In the genomic region with DNA sequence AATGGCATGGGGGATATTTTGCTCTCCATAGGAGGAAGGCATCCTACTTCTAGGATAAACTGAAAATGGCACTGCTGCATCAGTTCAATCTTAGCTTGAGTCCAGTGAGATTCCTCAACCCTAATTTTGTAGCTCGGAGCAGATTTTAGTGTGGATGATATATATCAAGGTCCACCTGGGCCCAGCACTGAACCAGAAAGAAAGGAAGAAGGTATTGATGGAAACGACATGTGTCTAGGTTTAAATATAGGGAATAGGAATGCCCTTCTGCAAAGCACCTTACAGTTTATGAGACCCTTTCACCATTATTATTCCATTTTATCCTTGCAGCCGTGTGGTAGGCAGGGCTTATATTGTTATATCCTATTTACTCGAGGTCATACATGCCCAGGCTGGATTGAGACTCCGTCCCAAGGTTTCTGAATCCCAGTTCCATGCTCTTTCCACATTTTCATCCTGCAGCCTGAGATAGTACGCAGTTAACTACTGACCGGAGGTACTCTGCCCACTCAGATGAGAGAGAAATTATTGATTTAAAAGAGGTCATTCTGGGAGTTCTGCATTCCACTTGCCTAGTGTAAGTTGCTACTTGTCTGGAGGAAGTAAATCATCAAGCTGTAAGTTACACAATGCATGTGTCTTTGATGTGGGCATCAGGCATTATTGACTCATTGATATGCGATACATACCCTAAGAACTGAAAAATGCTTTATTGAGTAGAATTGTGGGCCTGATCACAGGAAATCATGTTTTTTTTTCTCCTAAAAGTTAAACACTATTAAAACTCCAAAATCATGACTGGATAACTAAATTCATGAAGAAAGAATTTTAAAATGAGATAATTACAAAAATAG, we compare ENCODE assay signal across 1 cellular context.
A peak's percentile ranks its signal among the peaks of the same experiment; 100 is the strongest.
TF ChIP-seq lines count a peak whose summit lies in the region.

No MANE protein-coding gene starts in this region.

TF ChIP-seq in HepG2, 621 proteins besides CTCF, POLR2A, EP300 and RAD21 (continued from another document and continues in another):
- TF ChIP-seq CEBPB (IDR thresholded peaks at IDR 0.05; ENCODE audit: borderline replicate concordance, low read depth, low read length) (peak; percentile 99), RXRB (CRISPR knock-in tag; IDR thresholded peaks at IDR 0.05; ENCODE audit: borderline replicate concordance) (peak; percentile 99), SRSF1 (optimal IDR thresholded peaks at IDR 0.05; ENCODE audit: low read depth, low read length) (no peak), ZKSCAN1 (IDR thresholded peaks at IDR 0.05; ENCODE audit: low read length) (no peak), MEIS1 (CRISPR knock-in tag; IDR thresholded peaks at IDR 0.05; ENCODE audit: borderline replicate concordance) (peak; percentile 98), PRPF4 (IDR thresholded peaks at IDR 0.05; ENCODE audit: low read depth, low read length, poor library complexity, severe bottlenecking) (no peak), ETV5 (CRISPR knock-in tag; IDR thresholded peaks at IDR 0.05; ENCODE audit: borderline replicate concordance) (peak; percentile 100), ZSCAN9 (CRISPR knock-in tag; IDR thresholded peaks at IDR 0.05; ENCODE audit: borderline replicate concordance) (peak; percentile 98), TOE1 (CRISPR knock-in tag; IDR thresholded peaks at IDR 0.05) (peak; percentile 67; the same call in 1 of the 2 replicates), PTBP1 (IDR thresholded peaks at IDR 0.05; ENCODE audit: low read depth, low read length, poor library complexity, severe bottlenecking) (no peak), KDM6A (CRISPR knock-in tag; IDR thresholded peaks at IDR 0.05; ENCODE audit: low read depth) (peak; percentile 96), ATRX (CRISPR knock-in tag; IDR thresholded peaks at IDR 0.05; ENCODE audit: borderline replicate concordance) (no peak), FOXO1 (CRISPR knock-in tag; IDR thresholded peaks at IDR 0.05) (peak; percentile 98), HNF4A (CRISPR knock-in tag; IDR thresholded peaks at IDR 0.05) (peak; percentile 88), ARNT (IDR thresholded peaks at IDR 0.05) (no peak), MZF1 (CRISPR knock-in tag; IDR thresholded peaks at IDR 0.05; ENCODE audit: borderline replicate concordance) (no peak), NR2F6 (IDR thresholded peaks at IDR 0.05) (peak; percentile 96), NR2F6 (CRISPR knock-in tag; IDR thresholded peaks at IDR 0.05) (peak; percentile 97)
- TF ChIP-seq, protein P1, sequence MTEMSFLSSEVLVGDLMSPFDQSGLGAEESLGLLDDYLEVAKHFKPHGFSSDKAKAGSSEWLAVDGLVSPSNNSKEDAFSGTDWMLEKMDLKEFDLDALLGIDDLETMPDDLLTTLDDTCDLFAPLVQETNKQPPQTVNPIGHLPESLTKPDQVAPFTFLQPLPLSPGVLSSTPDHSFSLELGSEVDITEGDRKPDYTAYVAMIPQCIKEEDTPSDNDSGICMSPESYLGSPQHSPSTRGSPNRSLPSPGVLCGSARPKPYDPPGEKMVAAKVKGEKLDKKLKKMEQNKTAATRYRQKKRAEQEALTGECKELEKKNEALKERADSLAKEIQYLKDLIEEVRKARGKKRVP (CRISPR knock-in tag; IDR thresholded peaks at IDR 0.05), result peak in 1 of 2 experiments; percentile 86; a peak in 2 of 4 replicates
- TF ChIP-seq, protein P2, sequence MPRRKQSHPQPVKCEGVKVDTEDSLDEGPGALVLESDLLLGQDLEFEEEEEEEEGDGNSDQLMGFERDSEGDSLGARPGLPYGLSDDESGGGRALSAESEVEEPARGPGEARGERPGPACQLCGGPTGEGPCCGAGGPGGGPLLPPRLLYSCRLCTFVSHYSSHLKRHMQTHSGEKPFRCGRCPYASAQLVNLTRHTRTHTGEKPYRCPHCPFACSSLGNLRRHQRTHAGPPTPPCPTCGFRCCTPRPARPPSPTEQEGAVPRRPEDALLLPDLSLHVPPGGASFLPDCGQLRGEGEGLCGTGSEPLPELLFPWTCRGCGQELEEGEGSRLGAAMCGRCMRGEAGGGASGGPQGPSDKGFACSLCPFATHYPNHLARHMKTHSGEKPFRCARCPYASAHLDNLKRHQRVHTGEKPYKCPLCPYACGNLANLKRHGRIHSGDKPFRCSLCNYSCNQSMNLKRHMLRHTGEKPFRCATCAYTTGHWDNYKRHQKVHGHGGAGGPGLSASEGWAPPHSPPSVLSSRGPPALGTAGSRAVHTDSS (CRISPR knock-in tag; conservative IDR thresholded peaks at IDR 0.05), result no peak; the same call in 1 of the 2 replicates
- TF ChIP-seq, protein P3, sequence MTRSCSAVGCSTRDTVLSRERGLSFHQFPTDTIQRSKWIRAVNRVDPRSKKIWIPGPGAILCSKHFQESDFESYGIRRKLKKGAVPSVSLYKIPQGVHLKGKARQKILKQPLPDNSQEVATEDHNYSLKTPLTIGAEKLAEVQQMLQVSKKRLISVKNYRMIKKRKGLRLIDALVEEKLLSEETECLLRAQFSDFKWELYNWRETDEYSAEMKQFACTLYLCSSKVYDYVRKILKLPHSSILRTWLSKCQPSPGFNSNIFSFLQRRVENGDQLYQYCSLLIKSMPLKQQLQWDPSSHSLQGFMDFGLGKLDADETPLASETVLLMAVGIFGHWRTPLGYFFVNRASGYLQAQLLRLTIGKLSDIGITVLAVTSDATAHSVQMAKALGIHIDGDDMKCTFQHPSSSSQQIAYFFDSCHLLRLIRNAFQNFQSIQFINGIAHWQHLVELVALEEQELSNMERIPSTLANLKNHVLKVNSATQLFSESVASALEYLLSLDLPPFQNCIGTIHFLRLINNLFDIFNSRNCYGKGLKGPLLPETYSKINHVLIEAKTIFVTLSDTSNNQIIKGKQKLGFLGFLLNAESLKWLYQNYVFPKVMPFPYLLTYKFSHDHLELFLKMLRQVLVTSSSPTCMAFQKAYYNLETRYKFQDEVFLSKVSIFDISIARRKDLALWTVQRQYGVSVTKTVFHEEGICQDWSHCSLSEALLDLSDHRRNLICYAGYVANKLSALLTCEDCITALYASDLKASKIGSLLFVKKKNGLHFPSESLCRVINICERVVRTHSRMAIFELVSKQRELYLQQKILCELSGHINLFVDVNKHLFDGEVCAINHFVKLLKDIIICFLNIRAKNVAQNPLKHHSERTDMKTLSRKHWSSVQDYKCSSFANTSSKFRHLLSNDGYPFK (CRISPR knock-in tag; IDR thresholded peaks at IDR 0.05; ENCODE audit: borderline replicate concordance), result no peak
- TF ChIP-seq, protein P4, sequence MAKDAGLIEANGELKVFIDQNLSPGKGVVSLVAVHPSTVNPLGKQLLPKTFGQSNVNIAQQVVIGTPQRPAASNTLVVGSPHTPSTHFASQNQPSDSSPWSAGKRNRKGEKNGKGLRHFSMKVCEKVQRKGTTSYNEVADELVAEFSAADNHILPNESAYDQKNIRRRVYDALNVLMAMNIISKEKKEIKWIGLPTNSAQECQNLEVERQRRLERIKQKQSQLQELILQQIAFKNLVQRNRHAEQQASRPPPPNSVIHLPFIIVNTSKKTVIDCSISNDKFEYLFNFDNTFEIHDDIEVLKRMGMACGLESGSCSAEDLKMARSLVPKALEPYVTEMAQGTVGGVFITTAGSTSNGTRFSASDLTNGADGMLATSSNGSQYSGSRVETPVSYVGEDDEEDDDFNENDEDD (CRISPR knock-in tag; IDR thresholded peaks at IDR 0.05; ENCODE audit: borderline replicate concordance), result no peak; the same call in 1 of the 2 replicates
- TF ChIP-seq, protein P5, sequence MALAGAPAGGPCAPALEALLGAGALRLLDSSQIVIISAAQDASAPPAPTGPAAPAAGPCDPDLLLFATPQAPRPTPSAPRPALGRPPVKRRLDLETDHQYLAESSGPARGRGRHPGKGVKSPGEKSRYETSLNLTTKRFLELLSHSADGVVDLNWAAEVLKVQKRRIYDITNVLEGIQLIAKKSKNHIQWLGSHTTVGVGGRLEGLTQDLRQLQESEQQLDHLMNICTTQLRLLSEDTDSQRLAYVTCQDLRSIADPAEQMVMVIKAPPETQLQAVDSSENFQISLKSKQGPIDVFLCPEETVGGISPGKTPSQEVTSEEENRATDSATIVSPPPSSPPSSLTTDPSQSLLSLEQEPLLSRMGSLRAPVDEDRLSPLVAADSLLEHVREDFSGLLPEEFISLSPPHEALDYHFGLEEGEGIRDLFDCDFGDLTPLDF (CRISPR knock-in tag; IDR thresholded peaks at IDR 0.05), result no peak
- TF ChIP-seq, protein P6, sequence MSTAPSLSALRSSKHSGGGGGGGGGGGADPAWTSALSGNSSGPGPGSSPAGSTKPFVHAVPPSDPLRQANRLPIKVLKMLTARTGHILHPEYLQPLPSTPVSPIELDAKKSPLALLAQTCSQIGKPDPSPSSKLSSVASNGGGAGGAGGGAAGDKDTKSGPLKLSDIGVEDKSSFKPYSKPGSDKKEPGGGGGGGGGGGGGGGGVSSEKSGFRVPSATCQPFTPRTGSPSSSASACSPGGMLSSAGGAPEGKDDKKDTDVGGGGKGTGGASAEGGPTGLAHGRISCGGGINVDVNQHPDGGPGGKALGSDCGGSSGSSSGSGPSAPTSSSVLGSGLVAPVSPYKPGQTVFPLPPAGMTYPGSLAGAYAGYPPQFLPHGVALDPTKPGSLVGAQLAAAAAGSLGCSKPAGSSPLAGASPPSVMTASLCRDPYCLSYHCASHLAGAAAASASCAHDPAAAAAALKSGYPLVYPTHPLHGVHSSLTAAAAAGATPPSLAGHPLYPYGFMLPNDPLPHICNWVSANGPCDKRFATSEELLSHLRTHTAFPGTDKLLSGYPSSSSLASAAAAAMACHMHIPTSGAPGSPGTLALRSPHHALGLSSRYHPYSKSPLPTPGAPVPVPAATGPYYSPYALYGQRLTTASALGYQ (CRISPR knock-in tag; IDR thresholded peaks at IDR 0.05), result peak; percentile 99
- TF ChIP-seq, protein P7, sequence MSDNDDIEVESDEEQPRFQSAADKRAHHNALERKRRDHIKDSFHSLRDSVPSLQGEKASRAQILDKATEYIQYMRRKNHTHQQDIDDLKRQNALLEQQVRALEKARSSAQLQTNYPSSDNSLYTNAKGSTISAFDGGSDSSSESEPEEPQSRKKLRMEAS (IDR thresholded peaks at IDR 0.05), result peak; percentile 81
- TF ChIP-seq, protein P8, sequence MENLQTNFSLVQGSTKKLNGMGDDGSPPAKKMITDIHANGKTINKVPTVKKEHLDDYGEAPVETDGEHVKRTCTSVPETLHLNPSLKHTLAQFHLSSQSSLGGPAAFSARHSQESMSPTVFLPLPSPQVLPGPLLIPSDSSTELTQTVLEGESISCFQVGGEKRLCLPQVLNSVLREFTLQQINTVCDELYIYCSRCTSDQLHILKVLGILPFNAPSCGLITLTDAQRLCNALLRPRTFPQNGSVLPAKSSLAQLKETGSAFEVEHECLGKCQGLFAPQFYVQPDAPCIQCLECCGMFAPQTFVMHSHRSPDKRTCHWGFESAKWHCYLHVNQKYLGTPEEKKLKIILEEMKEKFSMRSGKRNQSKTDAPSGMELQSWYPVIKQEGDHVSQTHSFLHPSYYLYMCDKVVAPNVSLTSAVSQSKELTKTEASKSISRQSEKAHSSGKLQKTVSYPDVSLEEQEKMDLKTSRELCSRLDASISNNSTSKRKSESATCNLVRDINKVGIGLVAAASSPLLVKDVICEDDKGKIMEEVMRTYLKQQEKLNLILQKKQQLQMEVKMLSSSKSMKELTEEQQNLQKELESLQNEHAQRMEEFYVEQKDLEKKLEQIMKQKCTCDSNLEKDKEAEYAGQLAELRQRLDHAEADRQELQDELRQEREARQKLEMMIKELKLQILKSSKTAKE (CRISPR knock-in tag; IDR thresholded peaks at IDR 0.05; ENCODE audit: borderline replicate concordance), result peak; percentile 96
- TF ChIP-seq, protein P9, sequence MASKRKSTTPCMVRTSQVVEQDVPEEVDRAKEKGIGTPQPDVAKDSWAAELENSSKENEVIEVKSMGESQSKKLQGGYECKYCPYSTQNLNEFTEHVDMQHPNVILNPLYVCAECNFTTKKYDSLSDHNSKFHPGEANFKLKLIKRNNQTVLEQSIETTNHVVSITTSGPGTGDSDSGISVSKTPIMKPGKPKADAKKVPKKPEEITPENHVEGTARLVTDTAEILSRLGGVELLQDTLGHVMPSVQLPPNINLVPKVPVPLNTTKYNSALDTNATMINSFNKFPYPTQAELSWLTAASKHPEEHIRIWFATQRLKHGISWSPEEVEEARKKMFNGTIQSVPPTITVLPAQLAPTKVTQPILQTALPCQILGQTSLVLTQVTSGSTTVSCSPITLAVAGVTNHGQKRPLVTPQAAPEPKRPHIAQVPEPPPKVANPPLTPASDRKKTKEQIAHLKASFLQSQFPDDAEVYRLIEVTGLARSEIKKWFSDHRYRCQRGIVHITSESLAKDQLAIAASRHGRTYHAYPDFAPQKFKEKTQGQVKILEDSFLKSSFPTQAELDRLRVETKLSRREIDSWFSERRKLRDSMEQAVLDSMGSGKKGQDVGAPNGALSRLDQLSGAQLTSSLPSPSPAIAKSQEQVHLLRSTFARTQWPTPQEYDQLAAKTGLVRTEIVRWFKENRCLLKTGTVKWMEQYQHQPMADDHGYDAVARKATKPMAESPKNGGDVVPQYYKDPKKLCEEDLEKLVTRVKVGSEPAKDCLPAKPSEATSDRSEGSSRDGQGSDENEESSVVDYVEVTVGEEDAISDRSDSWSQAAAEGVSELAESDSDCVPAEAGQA (IDR thresholded peaks at IDR 0.05; ENCODE audit: low read depth), result peak; percentile 62; the same call in 1 of the 2 replicates
- TF ChIP-seq, protein P9 (CRISPR knock-in tag; IDR thresholded peaks at IDR 0.05; ENCODE audit: borderline replicate concordance), result peak; percentile 27; the same call in 1 of the 2 replicates
- TF ChIP-seq, protein P10, sequence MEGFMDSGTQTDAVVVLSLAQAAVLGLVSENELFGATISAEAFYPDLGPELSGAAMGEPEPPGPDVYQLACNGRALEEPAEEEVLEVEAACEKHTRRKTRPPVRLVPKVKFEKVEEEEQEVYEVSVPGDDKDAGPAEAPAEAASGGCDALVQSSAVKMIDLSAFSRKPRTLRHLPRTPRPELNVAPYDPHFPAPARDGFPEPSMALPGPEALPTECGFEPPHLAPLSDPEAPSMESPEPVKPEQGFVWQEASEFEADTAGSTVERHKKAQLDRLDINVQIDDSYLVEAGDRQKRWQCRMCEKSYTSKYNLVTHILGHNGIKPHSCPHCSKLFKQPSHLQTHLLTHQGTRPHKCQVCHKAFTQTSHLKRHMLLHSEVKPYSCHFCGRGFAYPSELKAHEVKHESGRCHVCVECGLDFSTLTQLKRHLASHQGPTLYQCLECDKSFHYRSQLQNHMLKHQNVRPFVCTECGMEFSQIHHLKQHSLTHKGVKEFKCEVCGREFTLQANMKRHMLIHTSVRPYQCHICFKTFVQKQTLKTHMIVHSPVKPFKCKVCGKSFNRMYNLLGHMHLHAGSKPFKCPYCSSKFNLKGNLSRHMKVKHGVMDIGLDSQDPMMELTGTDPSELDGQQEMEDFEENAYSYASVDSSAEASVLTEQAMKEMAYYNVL (CRISPR knock-in tag; IDR thresholded peaks at IDR 0.05; ENCODE audit: borderline replicate concordance), result peak; percentile 97
